ENCODE assay signal across 8 cellular contexts in genomic region chr11:102317768-102318103, GRCh38. TPM values are rescaled to one million over a fixed set of nuclear protein-coding genes. Genes with fewer than 3 reads are reported as not detected.
DNase-seq lines count a peak whose midpoint lies in the region; ATAC-seq and TF ChIP-seq lines count a peak whose summit lies in the region.

No MANE protein-coding gene starts in this region.

- no peak overlapping the region for H3K27ac ChIP-seq in BLaER1
- peak overlapping the region; percentile 96 for H3K27ac ChIP-seq in effector memory CD4-positive, alpha-beta T cell (ENCODE audit: insufficient read depth, low read length, poor library complexity, severe bottlenecking)

- no peaks in the 10 kb centered on the region for H3K27me3 Mint-ChIP-seq in naive thymus-derived CD8-positive, alpha-beta T cell

- no peaks in the 10 kb centered on the region for H3K9me3 ChIP-seq in BLaER1
- H3K9me3 ChIP-seq in effector memory CD4-positive, alpha-beta T cell (ENCODE audit: control insufficient read depth, low read length) = no peaks in the 10 kb centered on the region

- peak overlapping the region; percentile 92 for H3K4me2 ChIP-seq in BLaER1

- peak overlapping the region; percentile 88 to 99 (median 96) for H3K4me3 Mint-ChIP-seq in naive thymus-derived CD8-positive, alpha-beta T cell

- H4K20me1 ChIP-seq in BLaER1 = no peaks in the 10 kb centered on the region

- H3K9ac ChIP-seq in BLaER1 = peak overlapping the region; percentile 39; the same call in 1 of the 2 replicates

- no peak for ATAC-seq in naive thymus-derived CD8-positive, alpha-beta T cell
- no peak for ATAC-seq in GM18520 (IDR thresholded peaks at IDR 0.05; ENCODE audit: unreplicated experiment)

- no peaks in the 10 kb centered on the region for H3K9me3 Mint-ChIP-seq in naive thymus-derived CD8-positive, alpha-beta T cell

- H3K36me3 ChIP-seq in BLaER1 = no peaks in the 10 kb centered on the region
- no peaks in the 10 kb centered on the region for H3K36me3 ChIP-seq in effector memory CD4-positive, alpha-beta T cell (ENCODE audit: control insufficient read depth, insufficient read depth, low read length)

- H3K4me1 Mint-ChIP-seq in naive thymus-derived CD8-positive, alpha-beta T cell = peaks cover 28 to 81% (median 73%) of the 10 kb centered on the region in 4 donors

- peak overlapping the region; percentile 66 for H3K4me3 ChIP-seq in BLaER1
- peak overlapping the region; percentile 51 for H3K4me3 ChIP-seq in LNCaP clone FGC (ENCODE audit: low read depth, low read length)
- peak overlapping the region; percentile 68 for H3K4me3 ChIP-seq in effector memory CD4-positive, alpha-beta T cell (ENCODE audit: insufficient read depth, low read depth, low read length, poor library complexity, severe bottlenecking)

- no peak for TF ChIP-seq CTCF in LNCaP clone FGC (IDR thresholded peaks at IDR 0.05; ENCODE audit: control insufficient read depth, extremely low read depth, insufficient read depth)

- H3K4me1 ChIP-seq in BLaER1 = peaks cover 40% of the 10 kb centered on the region
- peaks cover 22% of the 10 kb centered on the region for H3K4me1 ChIP-seq in effector memory CD4-positive, alpha-beta T cell (ENCODE audit: control insufficient read depth, insufficient read depth, low read length, poor library complexity, severe bottlenecking)

- peaks cover 0 to 10% (median 2%) of the 10 kb centered on the region in 3 donors for H3K36me3 Mint-ChIP-seq in naive thymus-derived CD8-positive, alpha-beta T cell

- DNase-seq in LNCaP clone FGC (ENCODE audit: low read depth) (no peak), AML-193 (lab: John Stamatoyannopoulos, UW) (no peak), UCSD-AML1 (lab: John Stamatoyannopoulos, UW; ENCODE audit: unreplicated experiment) (no peak), hepatic stellate cell (ENCODE audit: low spot score) (no peak)
- no peak for DNase-seq in effector memory CD4-positive, alpha-beta T cell
- no peak for DNase-seq in naive thymus-derived CD8-positive, alpha-beta T cell

- H3K27ac Mint-ChIP-seq in naive thymus-derived CD8-positive, alpha-beta T cell = peak overlapping the region; percentile 95 to 100 (median 99)

- no peaks in the 10 kb centered on the region for H3K27me3 ChIP-seq in BLaER1
- no peaks in the 10 kb centered on the region for H3K27me3 ChIP-seq in effector memory CD4-positive, alpha-beta T cell (replicated peaks; ENCODE audit: control insufficient read depth, insufficient read depth, low read length, poor library complexity, severe bottlenecking)

- POLR2A ChIA-PET in naive thymus-derived CD8-positive, alpha-beta T cell (lab: Charles Lee) = interaction anchor here (0.7 to 5.6 kb wide), 8 partner anchors 10 to 29 kb away, joined by 3 to 73 read pairs (median 10); no protein-coding TSS in a partner anchor

RNA-seq across cellular contexts. Expression of gene BIRC3, which starts 0.5 kb away (rescaled TPM):
- 10 to 100 TPM; 94.8 to 97.7 TPM for total RNA-seq in naive thymus-derived CD8-positive, alpha-beta T cell
- polyA plus RNA-seq in naive thymus-derived CD8-positive, alpha-beta T cell = 10 to 100 TPM; 16.7 to 22.9 (median 19.1) TPM

RNA-seq across cellular contexts. Expression of gene BIRC2, which starts 29.3 kb away (rescaled TPM):
- 10 to 100 TPM; 56.4 to 56.9 TPM for total RNA-seq in naive thymus-derived CD8-positive, alpha-beta T cell
- polyA plus RNA-seq in naive thymus-derived CD8-positive, alpha-beta T cell = 10 to 100 TPM; 29.6 to 41.9 (median 32.2) TPM
